In the genomic region with DNA sequence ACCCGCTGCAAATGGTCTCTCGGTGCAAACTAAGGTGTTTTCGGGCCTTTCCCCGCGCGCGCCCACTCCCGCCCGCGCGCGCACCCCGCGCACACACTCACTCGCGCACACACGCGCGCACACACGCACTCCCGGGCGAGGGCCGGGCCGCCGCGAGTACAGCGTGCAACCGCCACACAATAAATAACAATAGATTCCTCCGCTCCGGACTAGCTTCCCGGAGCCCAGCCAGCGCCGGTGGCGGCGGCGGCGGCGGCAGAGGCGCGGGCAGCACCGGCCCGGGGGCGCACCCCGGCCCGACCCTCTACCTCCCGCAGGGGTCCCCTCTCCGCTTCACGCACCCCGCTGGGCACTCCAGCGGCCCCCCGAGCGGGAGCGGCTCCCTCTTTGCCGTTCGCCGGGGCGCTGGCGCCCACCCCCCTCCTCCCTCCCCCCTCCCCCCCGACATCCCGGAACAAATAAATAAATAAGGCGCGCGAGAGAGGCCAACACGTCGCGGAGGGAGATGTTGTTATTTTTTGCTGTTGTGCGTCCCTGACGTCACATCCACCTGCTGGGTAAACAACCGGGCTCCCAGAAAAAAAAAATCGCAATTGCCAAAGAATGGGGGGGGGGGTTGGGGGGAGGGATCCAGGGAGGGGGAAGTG, we compare ENCODE assay signal across 8 cellular contexts. TPM values are rescaled to one million over a fixed set of nuclear protein-coding genes. Genes with fewer than 3 reads are reported as not detected.
DNase-seq lines count a peak whose midpoint lies in the region; TF ChIP-seq lines count a peak whose summit lies in the region.

A gene (minus strand): TSS at position 160 of the 647 bp plus-strand sequence. CDS start 385,347 bp downstream, outside the sequence.

- H3K4me3 ChIP-seq in adipocyte (ENCODE audit: low read length) (peak within 1 kb of the TSS; percentile 88), cardiac muscle cell (peak within 1 kb of the TSS; percentile 67), tibial artery (peak within 1 kb of the TSS; percentile 75 to 92)

- TF ChIP-seq CTCF in cardiac muscle cell (IDR thresholded peaks at IDR 0.05; ENCODE audit: low read depth, low read length) (no peak), osteocyte (IDR thresholded peaks at IDR 0.05) (no peak), tibial artery (IDR thresholded peaks at IDR 0.05) (no peak)

- H3K27ac Mint-ChIP-seq in osteocyte (ENCODE audit: unreplicated experiment), result peak within 1 kb of the TSS; percentile 99

- H3K4me1 ChIP-seq in adipocyte (ENCODE audit: control insufficient read depth, insufficient read depth, low read length) (peaks cover 10% of the 10 kb centered on the region), cardiac muscle cell (ENCODE audit: low read depth) (peaks cover 26% of the 10 kb centered on the region), tibial artery (peaks cover 0 to 49% (median 13%) of the 10 kb centered on the region in 4 donors)

- intact Hi-C loops in tibial artery (cut with DNase I; ENCODE audit: low total_unique reads), result loop anchor here (5.0 to 10.0 kb wide), 5 partner anchors 41 to 869 kb away; no protein-coding TSS in a partner anchor

- DNase-seq in NCI-H2081 (lab: John Stamatoyannopoulos, UW), result peak; percentile 59 to 77
- DNase-seq in NCI-H2081 treated with DMSO at 0.1 percent for 48 hours (lab: John Stamatoyannopoulos, UW), result no peak
- peak; percentile 58 for DNase-seq in M059J (ENCODE audit: low read depth)
- peak; percentile 81 for DNase-seq in SW480 (ENCODE audit: low spot score)
- DNase-seq in adipocyte (ENCODE audit: low read depth), result peak; percentile 91
- peak; percentile 82 to 87 for DNase-seq in cardiac muscle cell (ENCODE audit: low read depth in 1 of 2, low spot score in 1 of 2)
- DNase-seq in osteocyte (ENCODE audit: extremely low spot score, unreplicated experiment), result peak; percentile 89
- DNase-seq in tibial artery, result peak; percentile 68 to 89

- peak within 1 kb of the TSS; percentile 79 for H3K9ac ChIP-seq in adipocyte (ENCODE audit: low read length)

- no peaks in the 10 kb centered on the region for H3K27me3 Mint-ChIP-seq in osteocyte (ENCODE audit: unreplicated experiment)

- H3K36me3 Mint-ChIP-seq in osteocyte (ENCODE audit: unreplicated experiment), result peaks cover 4% of the 10 kb centered on the region

- H3K27ac ChIP-seq in cardiac muscle cell (peak within 1 kb of the TSS; percentile 97), tibial artery (peak within 1 kb of the TSS; percentile 93 to 99)

- no peaks in the 10 kb centered on the region for H3K27me3 ChIP-seq in adipocyte (replicated peaks; ENCODE audit: control insufficient read depth, insufficient read depth, low read length)
- H3K27me3 ChIP-seq in cardiac muscle cell, result no peaks in the 10 kb centered on the region
- no peaks in the 10 kb centered on the region for H3K27me3 ChIP-seq in tibial artery

- H3K9me3 ChIP-seq in adipocyte (ENCODE audit: control insufficient read depth, low read length) (no peaks in the 10 kb centered on the region), cardiac muscle cell (ENCODE audit: low read depth) (no peaks in the 10 kb centered on the region), tibial artery (no peaks in the 10 kb centered on the region)

- peaks cover 54% of the 10 kb centered on the region for H3K4me1 Mint-ChIP-seq in osteocyte (ENCODE audit: unreplicated experiment)

- H3K4me3 Mint-ChIP-seq in osteocyte (ENCODE audit: unreplicated experiment), result peak within 1 kb of the TSS; percentile 93

- H3K36me3 ChIP-seq in adipocyte (ENCODE audit: control insufficient read depth, insufficient read depth, low read length, severe bottlenecking) (no peaks in the 10 kb centered on the region), cardiac muscle cell (no peaks in the 10 kb centered on the region), tibial artery (no peaks in the 10 kb centered on the region)

- no peaks in the 10 kb centered on the region for H3K9me3 Mint-ChIP-seq in osteocyte (ENCODE audit: unreplicated experiment)

RNA-seq across cellular contexts. Expression of the gene that starts here (rescaled TPM):
- total RNA-seq in M059J (2014; rRNA removed; shearing (Covaris generic)), result 18.1 and 19.2 TPM in 2 replicates
- total RNA-seq in cardiac muscle cell, result 115 and 132 TPM in 2 replicates
- polyA plus RNA-seq in cardiac muscle cell, result 121 and 149 TPM in 2 replicates
- total RNA-seq in osteocyte, result 195 and 198 TPM in 2 replicates
